15 cellular contexts compared by ENCODE assay signal in the genomic region with DNA sequence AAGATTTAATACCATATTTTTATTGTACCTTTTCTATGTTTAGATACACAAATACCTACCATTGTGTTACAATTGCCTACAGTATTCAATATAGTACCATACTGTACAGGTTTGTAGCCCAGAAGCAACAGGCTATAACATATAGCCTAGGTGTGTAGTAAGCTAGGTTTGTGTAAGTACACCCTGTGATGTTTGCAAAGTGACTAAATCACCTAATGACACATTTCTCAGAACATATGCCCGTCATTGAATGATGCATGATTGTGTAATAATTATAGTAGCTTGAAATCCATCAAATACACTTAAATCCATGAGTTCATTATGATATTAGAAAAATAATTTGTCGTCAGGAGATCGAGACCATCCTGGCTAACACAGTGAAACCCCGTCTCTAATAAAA. TPM values are rescaled to one million over a fixed set of nuclear protein-coding genes. Genes with fewer than 3 reads are reported as not detected.
DNase-seq lines count a peak whose midpoint lies in the region; ATAC-seq, FAIRE-seq and TF ChIP-seq lines count a peak whose summit lies in the region.
"Had no signal": no experiment of that assay in that cellular context is flagged by ENCODE, and none has a peak within 500 bp of the region (broad histone marks: within the 10 kb centered on the region; RNA-seq: fewer than 3 reads in every experiment).

No MANE protein-coding gene starts in this region.

- no peaks in the 10 kb centered on the region for H3F3A ChIP-seq in Loucy (ENCODE audit: low read depth)

- H3K36me3 ChIP-seq in Loucy (ENCODE audit: insufficient read depth, low read length): no peaks in the 10 kb centered on the region
- H3K36me3 ChIP-seq in K562 (ENCODE audit: control insufficient read depth, insufficient read depth, low read length): peaks cover 19% of the 10 kb centered on the region; the same call in 2 of the 3 replicates
- H3K36me3 ChIP-seq in spleen: peaks cover 0 to 9% (median 0%) of the 10 kb centered on the region in 6 donors

- H3K9me2 ChIP-seq in Loucy (replicated peaks; ENCODE audit: low read depth, low read length): no peaks in the 10 kb centered on the region

- H3K4me2 ChIP-seq in Loucy (ENCODE audit: low read depth, low read length, poor library complexity, severe bottlenecking) (peak overlapping the region; percentile 83), K562 (ENCODE audit: insufficient read depth, low read length) (no peak overlapping the region)

- TF ChIP-seq EP300 in K562 (IDR thresholded peaks at IDR 0.05; ENCODE audit: low read length): no peak

- ATAC-seq in activated T-cell treated with anti-CD3 and anti-CD28 coated beads, Interleukin-2, amount 50 U/mL, for 72 hours (replicated peaks in 1 of 2): peak; percentile 30 to 56
- ATAC-seq in K562 (no peak), GM21576 (IDR thresholded peaks at IDR 0.05; ENCODE audit: unreplicated experiment) (no peak), GM21423 (IDR thresholded peaks at IDR 0.05; ENCODE audit: unreplicated experiment) (no peak)
- ATAC-seq: Right ventricle myocardium inferior had no signal

- no peak overlapping the region for H2AFZ ChIP-seq in Loucy (ENCODE audit: low read length)
- no peak overlapping the region for H2AFZ ChIP-seq in K562 (ENCODE audit: low read depth, low read length)

- H3K4me3 Mint-ChIP-seq in activated T-cell treated with anti-CD3 and anti-CD28 coated beads, Interleukin-2, amount 50 U/mL, for 72 hours: peak overlapping the region in 1 of 2 donors; percentile 14

- in situ Hi-C loops in K562 (cut with MboI): no loop called here

- intact Hi-C loops in K562 (cut with micrococcal nuclease): no loop called here
- intact Hi-C loops in spleen (cut with DNase I; ENCODE audit: low total_unique reads): no loop called here

- H3K4me1 ChIP-seq in Loucy (ENCODE audit: insufficient read depth, low read length, poor library complexity, severe bottlenecking): peaks cover 48% of the 10 kb centered on the region
- peaks cover 20 to 28% of the 10 kb centered on the region in 2 experiments for H3K4me1 ChIP-seq in K562 (replicated peaks in 1 of 2; ENCODE audit: control insufficient read depth in 2 of 2, insufficient read depth in 2 of 2, low read length in 2 of 2)
- peaks cover 9 to 81% (median 62%) of the 10 kb centered on the region in 6 donors for H3K4me1 ChIP-seq in spleen

- H3K4me1 Mint-ChIP-seq in activated T-cell treated with anti-CD3 and anti-CD28 coated beads, Interleukin-2, amount 50 U/mL, for 72 hours (ENCODE audit: low read depth): peaks cover 49% of the 10 kb centered on the region

- no peaks in the 10 kb centered on the region for H3K9me1 ChIP-seq in K562 (ENCODE audit: control insufficient read depth, insufficient read depth, low read length)

- POLR2A ChIA-PET in K562 (lab: Yijun Ruan, JAX): interaction anchor here (1.4 to 1.9 kb wide), 2 partner anchors 10 to 12 kb away, joined by 3 to 7 read pairs; no protein-coding TSS in a partner anchor

- H3K27ac Mint-ChIP-seq in activated T-cell treated with anti-CD3 and anti-CD28 coated beads, Interleukin-2, amount 50 U/mL, for 72 hours: peak overlapping the region; percentile 78

- no peak for TF ChIP-seq CTCF in Loucy (conservative IDR thresholded peaks at IDR 0.05; ENCODE audit: low read length)
- no peak for TF ChIP-seq CTCF in K562 (IDR thresholded peaks at IDR 0.05 in 2 of 3, conservative IDR thresholded peaks at IDR 0.05 in 1 of 3; ENCODE audit: insufficient read depth in 2 of 3, low read depth in 1 of 3, low read length in 3 of 3)
- no peak for TF ChIP-seq CTCF in spleen (IDR thresholded peaks at IDR 0.05 in 8 of 11, conservative IDR thresholded peaks at IDR 0.05 in 3 of 11)

- peaks cover 0 to 2% of the 10 kb centered on the region in 2 donors for H3K9me3 Mint-ChIP-seq in activated T-cell treated with anti-CD3 and anti-CD28 coated beads, Interleukin-2, amount 50 U/mL, for 72 hours
- H3K9me3 Mint-ChIP-seq: CD8-positive, alpha-beta T cell had no signal

- no peak for TF ChIP-seq RAD21 in K562 (CRISPR knock-in tag; conservative IDR thresholded peaks at IDR 0.05 in 1 of 2, IDR thresholded peaks at IDR 0.05 in 1 of 2)

- H3K9me3 ChIP-seq in Loucy (ENCODE audit: insufficient read depth, low read depth, low read length) (no peaks in the 10 kb centered on the region), K562 (replicated peaks; ENCODE audit: control insufficient read depth, insufficient read depth, low read depth, low read length) (no peaks in the 10 kb centered on the region), spleen (peaks cover 0 to 10% (median 0%) of the 10 kb centered on the region in 8 donors)

- H3K36me3 Mint-ChIP-seq in activated T-cell treated with anti-CD3 and anti-CD28 coated beads, Interleukin-2, amount 50 U/mL, for 72 hours (ENCODE audit: insufficient read depth in 2 of 2): peaks cover 3 to 7% of the 10 kb centered on the region in 2 donors

- no peak for FAIRE-seq in K562 (lab: Jason Lieb, UNC)
- FAIRE-seq: A204.1, D721Med had no signal

- peaks cover 24% of the 10 kb centered on the region for H3K27me3 Mint-ChIP-seq in activated T-cell treated with anti-CD3 and anti-CD28 coated beads, Interleukin-2, amount 50 U/mL, for 72 hours (ENCODE audit: low read depth)

- TF ChIP-seq POLR2A in K562 (conservative IDR thresholded peaks at IDR 0.05): no peak
- no peak for TF ChIP-seq POLR2A in spleen (IDR thresholded peaks at IDR 0.05)

- no TSS peak for BruUV-seq in K562 (replicated peaks; lab: Mats Ljungman, UMichigan)

- H3K4me3 ChIP-seq in Loucy (ENCODE audit: low read length, poor library complexity, severe bottlenecking): no peak overlapping the region
- no peak overlapping the region for H3K4me3 ChIP-seq in K562
- no peak overlapping the region for H3K4me3 ChIP-seq in spleen
- H3K4me3 ChIP-seq: SK-N-MC had no signal

- H3K9ac ChIP-seq in Loucy (ENCODE audit: low read depth, low read length, poor library complexity, severe bottlenecking) (peak overlapping the region; percentile 70), K562 (ENCODE audit: insufficient read depth in 1 of 2, low read depth in 2 of 2, low read length in 2 of 2) (no peak overlapping the region)

- H4K20me1 ChIP-seq in Loucy (ENCODE audit: insufficient read depth, low read length, poor library complexity, severe bottlenecking): no peaks in the 10 kb centered on the region
- 0 out of 2 replicates have a peak, but pooled peaks cover 8% of the 10 kb centered on the region for H4K20me1 ChIP-seq in K562 (replicated peaks; ENCODE audit: control insufficient read depth, insufficient read depth, low read length)

- no peaks in the 10 kb centered on the region for H3K27me3 ChIP-seq in Loucy (ENCODE audit: insufficient read depth, low read length, poor library complexity, severe bottlenecking)
- H3K27me3 ChIP-seq in K562 (ENCODE audit: control insufficient read depth in 2 of 2, insufficient read depth in 2 of 2, low read length in 2 of 2): no peaks in the 10 kb centered on the region
- H3K27me3 ChIP-seq in spleen (replicated peaks in 1 of 7): no peaks in the 10 kb centered on the region

- H3K79me2 ChIP-seq in Loucy (ENCODE audit: insufficient read depth, low read length): 0 out of 2 replicates have a peak, but pooled peaks cover 5% of the 10 kb centered on the region
- H3K79me2 ChIP-seq in K562 (ENCODE audit: control insufficient read depth, insufficient read depth, low read length): peaks cover 70% of the 10 kb centered on the region

- 64% methylated on average over 4 of the region's 4 CpGs for WGBS in K562 (ENCODE audit: insufficient coverage, low coverage, missing lambda C conversion rate)
- 57 to 72% (median 70%) methylated on average over 4 of the region's 4 CpGs for WGBS in spleen, 5 donors

- no peak for DNase-seq in activated T-cell treated with anti-CD3 and anti-CD28 coated beads, Interleukin-2, amount 50 U/mL, for 72 hours
- no peak for DNase-seq in activated T-cell treated with anti-CD3 and anti-CD28 coated beads, Interleukin-2, amount 50 U/mL, for 48 hours
- DNase-seq in K562 (ENCODE audit: extremely low read depth in 1 of 4, low spot score in 3 of 4) (no peak), spleen (no peak)
- DNase-seq in stimulated activated CD4-positive, alpha-beta T cell treated with anti-CD3 and anti-CD28 coated beads, Interleukin-2, amount 100 ng/mL, for 24 hours: no peak
- DNase-seq: DMS79 treated with DMSO at 0.1 percent for 48 hours, NCI-H1694 treated with DMSO at 0.1 percent for 48 hours had no signal

- H3K27ac ChIP-seq in K562 (ENCODE audit: extremely low read depth, low read depth, low read length): peak overlapping the region; percentile 89; the same call in 1 of the 3 replicates
- H3K27ac ChIP-seq in spleen: peak overlapping the region in 6 of 8 donors; percentile 61 to 84 (median 76)
- H3K27ac ChIP-seq: SK-N-MC had no signal

- CTCF ChIA-PET in K562 (lab: Yijun Ruan, JAX; ENCODE audit: low intra/inter-chr PET ratio): interaction anchor here (0.6 kb wide), 1 partner anchor 19 kb away, joined by 3 read pairs; no protein-coding TSS in a partner anchor

RNA-seq across cellular contexts. Expression of a gene that starts 30.8 kb away (rescaled TPM):
- 1 to 10 TPM; 6.2 to 8.4 TPM for total RNA-seq in activated T-cell treated with anti-CD3 and anti-CD28 coated beads, Interleukin-2, amount 50 U/mL, for 72 hours
- 51.8 and 65.2 TPM in 2 replicates for total RNA-seq in K562 (2011; cell fraction: chromatin; rRNA removed; ENCODE audit: low replicate concordance)
- total RNA-seq in K562 (2011; cell fraction: nucleolus; rRNA removed): 18.2 and 24.6 TPM in 2 replicates
- 34.5 and 48.9 TPM in 2 replicates for total RNA-seq in K562 (2011; cell fraction: nucleoplasm; rRNA removed)
- 19.8 and 20.7 TPM in 2 replicates for total RNA-seq in K562 (2014; rRNA removed)
- 22.7 and 24.8 TPM in 2 replicates for total RNA-seq in K562 (2014; rRNA removed; fragmentation: Illumina TruSeq; extraction: Trizol)
- total RNA-seq in K562 (2015; rRNA removed; fragmentation: Illumina TruSeq; extraction: Trizol): 16.1 TPM in 2 replicates
- 23.3 and 25.6 TPM in 2 replicates for total RNA-seq in K562 (2021)
- 21.4 and 30.7 TPM in 2 replicates for polyA plus RNA-seq in K562 (2011; rRNA removed)
- polyA plus RNA-seq in K562 (2011; cell fraction: cytosol; rRNA removed): 16.3 and 21.7 TPM in 2 replicates
- polyA plus RNA-seq in K562 (2011; cell fraction: nucleus; rRNA removed): 86.0 and 94.1 TPM in 2 replicates
- polyA plus RNA-seq in K562 (2012): 13.4 and 13.5 TPM in 2 replicates
- polyA plus RNA-seq in K562 (2014; fragmentation: Illumina TruSeq; extraction: Trizol): 26.2 and 31.4 TPM in 2 replicates
- polyA plus RNA-seq in K562 (2014; fragmentation: Nextera tagmentation; extraction: Ambion mirVana): 10 to 100 TPM; 19.3 to 20.1 TPM
- 18.3 and 20.2 TPM in 2 replicates for polyA plus RNA-seq in K562 (2014; rRNA removed)
- polyA minus RNA-seq in K562 (2011; rRNA and poly(A)+ RNA removed): 28.3 and 33.3 TPM in 2 replicates
- polyA minus RNA-seq in K562 (2011; cell fraction: cytosol; rRNA and poly(A)+ RNA removed): 22.1 and 22.8 TPM in 2 replicates
- polyA minus RNA-seq in K562 (2011; cell fraction: nucleus; rRNA and poly(A)+ RNA removed): 20.6 and 33.1 TPM in 2 replicates
- 10 to 100 TPM; 22.1 to 40.3 (median 36.1) TPM for total RNA-seq in spleen
- polyA plus RNA-seq in spleen: 1 to 10 TPM; 7.4 to 8.4 (median 7.9) TPM

RNA-seq across cellular contexts. Expression of a gene that starts 42.6 kb away (rescaled TPM):
- total RNA-seq in activated T-cell treated with anti-CD3 and anti-CD28 coated beads, Interleukin-2, amount 50 U/mL, for 72 hours: 100 to 1,000 TPM in 1 of 2 donors, 10 to 100 TPM in 1; 92.7 to 111 TPM
- 654 and 916 TPM in 2 replicates for total RNA-seq in K562 (2011; cell fraction: chromatin; rRNA removed; ENCODE audit: low replicate concordance)
- total RNA-seq in K562 (2011; cell fraction: nucleolus; rRNA removed): 268 and 327 TPM in 2 replicates
- total RNA-seq in K562 (2011; cell fraction: nucleoplasm; rRNA removed): 529 and 542 TPM in 2 replicates
- 160 and 212 TPM in 2 replicates for total RNA-seq in K562 (2014; rRNA removed)
- 208 and 229 TPM in 2 replicates for total RNA-seq in K562 (2014; rRNA removed; fragmentation: Illumina TruSeq; extraction: Trizol)
- 239 and 241 TPM in 2 replicates for total RNA-seq in K562 (2015; rRNA removed; fragmentation: Illumina TruSeq; extraction: Trizol)
- total RNA-seq in K562 (2021): 191 and 205 TPM in 2 replicates
- polyA plus RNA-seq in K562 (2011; rRNA removed): 210 and 219 TPM in 2 replicates
- 115 and 148 TPM in 2 replicates for polyA plus RNA-seq in K562 (2011; cell fraction: cytosol; rRNA removed)
- polyA plus RNA-seq in K562 (2011; cell fraction: nucleus; rRNA removed): 348 and 507 TPM in 2 replicates
- polyA plus RNA-seq in K562 (2012): 129 and 208 TPM in 2 replicates
- 250 and 260 TPM in 2 replicates for polyA plus RNA-seq in K562 (2014; fragmentation: Illumina TruSeq; extraction: Trizol)
- polyA plus RNA-seq in K562 (2014; fragmentation: Nextera tagmentation; extraction: Ambion mirVana): 100 to 1,000 TPM; 209 to 313 TPM
- polyA plus RNA-seq in K562 (2014; rRNA removed): 217 and 230 TPM in 2 replicates
- 341 and 365 TPM in 2 replicates for polyA minus RNA-seq in K562 (2011; rRNA and poly(A)+ RNA removed)
- 89.2 and 121 TPM in 2 replicates for polyA minus RNA-seq in K562 (2011; cell fraction: cytosol; rRNA and poly(A)+ RNA removed)
- polyA minus RNA-seq in K562 (2011; cell fraction: nucleus; rRNA and poly(A)+ RNA removed): 172 and 307 TPM in 2 replicates
- 10 to 100 TPM; 32.0 to 54.4 (median 39.3) TPM for total RNA-seq in spleen
- polyA plus RNA-seq in spleen: 10 to 100 TPM; 34.0 to 42.7 (median 38.8) TPM

Comparison
In these comparisons a context has a peak if more than half of its experiments do, and no peak if none do; other contexts are left out.
1. ATAC-seq: peak in activated T-cell treated with anti-CD3 and anti-CD28 coated beads, Interleukin-2, amount 50 U/mL, for 72 hours (2 of 2); none in K562 (single experiment), GM21576 (single experiment) and GM21423 (single experiment).